In the genomic region with DNA sequence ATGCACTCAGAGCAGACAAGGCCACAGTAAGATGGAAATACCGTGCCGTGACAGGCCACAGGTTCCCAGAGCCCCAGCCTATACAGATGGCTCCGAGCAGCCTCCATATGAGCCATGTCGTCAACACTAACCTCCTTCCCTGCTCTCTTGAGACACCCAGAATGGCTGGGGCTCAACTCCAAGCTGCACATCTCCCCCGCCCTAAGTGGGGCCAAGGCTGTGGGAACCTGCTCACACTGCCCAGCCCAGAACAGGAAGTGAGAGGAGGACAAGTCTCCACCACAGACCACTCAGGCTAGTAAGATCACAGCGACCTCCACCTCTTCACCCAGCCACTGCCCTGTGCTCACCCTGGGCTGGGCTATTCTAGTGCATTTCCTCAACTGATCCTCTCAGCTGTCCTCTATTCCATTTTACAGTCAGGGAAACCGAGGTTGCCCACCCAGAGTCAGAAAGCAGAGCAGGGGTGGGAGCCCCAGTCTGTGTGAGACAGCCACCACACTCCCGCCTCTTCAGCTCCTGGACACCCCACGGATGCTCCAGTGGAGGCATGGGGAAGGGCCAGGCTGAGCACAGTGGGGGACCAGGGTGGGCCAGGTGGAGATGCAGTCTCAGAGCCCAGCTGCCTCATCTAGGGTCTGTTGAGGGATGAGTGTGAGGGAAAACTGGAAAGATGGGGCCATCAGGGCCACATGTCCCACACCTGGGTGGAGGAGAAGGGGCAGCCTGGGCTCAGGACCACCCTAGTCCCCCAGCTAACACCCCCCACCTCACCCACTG, we compare ENCODE assay signal across 14 cellular contexts. TPM values are rescaled to one million over a fixed set of nuclear protein-coding genes. Genes with fewer than 3 reads are reported as not detected.
DNase-seq lines count a peak whose midpoint lies in the region; ATAC-seq and TF ChIP-seq lines count a peak whose summit lies in the region.
"Had no signal": no experiment of that assay in that cellular context is flagged by ENCODE, and none has a peak within 500 bp of the region (broad histone marks: within the 10 kb centered on the region; RNA-seq: fewer than 3 reads in every experiment).

No MANE protein-coding gene starts in this region.

- peaks cover 0 to 6% (median 0%) of the 10 kb centered on the region in 11 experiments; a peak in 2 of 22 replicates for H3K9me3 ChIP-seq in BLaER1 treated with 17β-estradiol and CSF1 and Interleukin-3, amounts not matched to agents 10 nM and 100 nM (replicated peaks in 1 of 11)
- no peaks in the 10 kb centered on the region for H3K9me3 ChIP-seq in left lung
- H3K9me3 ChIP-seq: vagina had no signal

- no peak for TF ChIP-seq POLR2A in NB4 (IDR thresholded peaks at IDR 0.05; ENCODE audit: extremely low read depth, insufficient read length)

- peak overlapping the region in 8 of 11 experiments; percentile 23 to 79 (median 66); a peak in 14 of 22 replicates for H3K27ac ChIP-seq in BLaER1 treated with 17β-estradiol and CSF1 and Interleukin-3, amounts not matched to agents 10 nM and 100 nM
- H3K27ac ChIP-seq in left lung, result no peak overlapping the region
- H3K27ac ChIP-seq: vagina had no signal

- H3K27me3 ChIP-seq in BLaER1 treated with 17β-estradiol and CSF1 and Interleukin-3, amounts not matched to agents 10 nM and 100 nM, result no peaks in the 10 kb centered on the region
- no peaks in the 10 kb centered on the region for H3K27me3 ChIP-seq in left lung
- H3K27me3 ChIP-seq: vagina had no signal

- H3K4me3 Mint-ChIP-seq in activated T-helper 1 cell treated with anti-CD3 and anti-CD28 coated beads, Interleukin-12 subunit alpha, Interleukin-12 subunit beta, Interleukin-2, Interleukin-4 antibody, amounts not matched to agents 30 ng/mL and 10 ng/mL and 1 ng/mL, durations not matched to agents 14 hours and 24 hours and 36 hours, result no peak overlapping the region

- peaks cover 38 to 50% (median 41%) of the 10 kb centered on the region in 10 experiments for H3K4me1 ChIP-seq in BLaER1 treated with 17β-estradiol and CSF1 and Interleukin-3, amounts not matched to agents 10 nM and 100 nM
- peaks cover 0 to 23% of the 10 kb centered on the region in 2 donors for H3K4me1 ChIP-seq in left lung
- H3K4me1 ChIP-seq: vagina had no signal

- no peak overlapping the region for H3K4me3 ChIP-seq in BLaER1 treated with 17β-estradiol and CSF1 and Interleukin-3, amounts not matched to agents 10 nM and 100 nM
- H3K4me3 ChIP-seq in NB4 (ENCODE audit: low read depth, low read length), result no peak overlapping the region
- H3K4me3 ChIP-seq in left lung, result no peak overlapping the region
- H3K4me3 ChIP-seq: vagina had no signal

- 0 out of 22 replicates have a peak overlapping the region, but pooled peaks of 1 of the 11 experiments have one; percentile 65 for H3K9ac ChIP-seq in BLaER1 treated with 17β-estradiol and CSF1 and Interleukin-3, amounts not matched to agents 10 nM and 100 nM

- peak; percentile 60 for ATAC-seq in GM21717 (IDR thresholded peaks at IDR 0.05; ENCODE audit: unreplicated experiment)
- ATAC-seq in left lung, result peak; percentile 36

- H3K27me3 Mint-ChIP-seq in activated T-helper 1 cell treated with anti-CD3 and anti-CD28 coated beads, Interleukin-12 subunit alpha, Interleukin-12 subunit beta, Interleukin-2, Interleukin-4 antibody, amounts not matched to agents 30 ng/mL and 10 ng/mL and 1 ng/mL, durations not matched to agents 14 hours and 24 hours and 36 hours (ENCODE audit: insufficient read depth), result peaks cover 11% of the 10 kb centered on the region

- H3K36me3 Mint-ChIP-seq in activated T-helper 1 cell treated with anti-CD3 and anti-CD28 coated beads, Interleukin-12 subunit alpha, Interleukin-12 subunit beta, Interleukin-2, Interleukin-4 antibody, amounts not matched to agents 30 ng/mL and 10 ng/mL and 1 ng/mL, durations not matched to agents 14 hours and 24 hours and 36 hours (ENCODE audit: low read depth), result no peaks in the 10 kb centered on the region

- DNase-seq in NB4 (ENCODE audit: low read depth) (peak; percentile 93), left lung (peak in 1 of 2 donors; percentile 20), HK-2 (ENCODE audit: unreplicated experiment) (no peak), GM19240 (ENCODE audit: insufficient read length, low spot score) (no peak), NCI-H1436 treated with DMSO at 0.1 percent for 48 hours (lab: John Stamatoyannopoulos, UW) (no peak)
- DNase-seq in activated T-helper 1 cell treated with anti-CD3 and anti-CD28 coated beads, Interleukin-12 subunit alpha, Interleukin-12 subunit beta, Interleukin-2, Interleukin-4 antibody, amounts not matched to agents 30 ng/mL and 10 ng/mL and 1 ng/mL, durations not matched to agents 14 hours and 24 hours and 36 hours (ENCODE audit: low spot score), result no peak
- DNase-seq: dermis blood vessel endothelial cell, DND-41, NCI-H1048 had no signal

- no peaks in the 10 kb centered on the region for H3K9me3 Mint-ChIP-seq in activated T-helper 1 cell treated with anti-CD3 and anti-CD28 coated beads, Interleukin-12 subunit alpha, Interleukin-12 subunit beta, Interleukin-2, Interleukin-4 antibody, amounts not matched to agents 30 ng/mL and 10 ng/mL and 1 ng/mL, durations not matched to agents 14 hours and 24 hours and 36 hours

- peak overlapping the region; percentile 59 to 87 (median 73) for H3K4me2 ChIP-seq in BLaER1 treated with 17β-estradiol and CSF1 and Interleukin-3, amounts not matched to agents 10 nM and 100 nM

- H3K27ac Mint-ChIP-seq in activated T-helper 1 cell treated with anti-CD3 and anti-CD28 coated beads, Interleukin-12 subunit alpha, Interleukin-12 subunit beta, Interleukin-2, Interleukin-4 antibody, amounts not matched to agents 30 ng/mL and 10 ng/mL and 1 ng/mL, durations not matched to agents 14 hours and 24 hours and 36 hours, result no peak overlapping the region
- H3K27ac Mint-ChIP-seq: progenitor cell of endocrine pancreas had no signal

- intact Hi-C loops in left lung (cut with DNase I), result no loop called here
- intact Hi-C loops in activated T-helper 1 cell treated with anti-CD3 and anti-CD28 coated beads, Interleukin-12 subunit alpha, Interleukin-12 subunit beta, Interleukin-2, Interleukin-4 antibody, amounts not matched to agents 30 ng/mL and 10 ng/mL and 1 ng/mL, durations not matched to agents 14 hours and 24 hours and 36 hours (cut with micrococcal nuclease), result no loop called here

- H3K4me1 Mint-ChIP-seq in activated T-helper 1 cell treated with anti-CD3 and anti-CD28 coated beads, Interleukin-12 subunit alpha, Interleukin-12 subunit beta, Interleukin-2, Interleukin-4 antibody, amounts not matched to agents 30 ng/mL and 10 ng/mL and 1 ng/mL, durations not matched to agents 14 hours and 24 hours and 36 hours (ENCODE audit: low read depth), result no peaks in the 10 kb centered on the region

- peaks cover 0 to 6% (median 0%) of the 10 kb centered on the region in 11 experiments; a peak in 1 of 22 replicates for H4K20me1 ChIP-seq in BLaER1 treated with 17β-estradiol and CSF1 and Interleukin-3, amounts not matched to agents 10 nM and 100 nM

- TF ChIP-seq CTCF in NB4 (IDR thresholded peaks at IDR 0.05; ENCODE audit: low read depth, low read length), result no peak
- TF ChIP-seq CTCF in left lung (IDR thresholded peaks at IDR 0.05), result no peak

- no peaks in the 10 kb centered on the region for H3K36me3 ChIP-seq in BLaER1 treated with 17β-estradiol and CSF1 and Interleukin-3, amounts not matched to agents 10 nM and 100 nM
- H3K36me3 ChIP-seq in left lung, result no peaks in the 10 kb centered on the region
- H3K36me3 ChIP-seq: vagina had no signal

RNA-seq across cellular contexts. Expression of gene GRID1, which starts 11.6 kb away (rescaled TPM):
- 1 to 10 TPM; 1.1 to 2.6 TPM for total RNA-seq in left lung
- not detected in 2 replicates for total RNA-seq in activated T-helper 1 cell treated with anti-CD3 and anti-CD28 coated beads, Interleukin-12 subunit alpha, Interleukin-12 subunit beta, Interleukin-2, Interleukin-4 antibody, amounts not matched to agents 30 ng/mL and 10 ng/mL and 1 ng/mL, durations not matched to agents 14 hours and 24 hours and 36 hours
- total RNA-seq: dermis blood vessel endothelial cell, HT-29 had no signal

Comparison
In these comparisons a context has a peak if more than half of its experiments do, and no peak if none do; other contexts are left out.
1. H3K27ac ChIP-seq: peak in BLaER1 treated with 17β-estradiol and CSF1 and Interleukin-3, amounts not matched to agents 10 nM and 100 nM (8 of 11); none in left lung (0 of 2).